ENCODE assay signal across 10 cellular contexts in the genomic region with DNA sequence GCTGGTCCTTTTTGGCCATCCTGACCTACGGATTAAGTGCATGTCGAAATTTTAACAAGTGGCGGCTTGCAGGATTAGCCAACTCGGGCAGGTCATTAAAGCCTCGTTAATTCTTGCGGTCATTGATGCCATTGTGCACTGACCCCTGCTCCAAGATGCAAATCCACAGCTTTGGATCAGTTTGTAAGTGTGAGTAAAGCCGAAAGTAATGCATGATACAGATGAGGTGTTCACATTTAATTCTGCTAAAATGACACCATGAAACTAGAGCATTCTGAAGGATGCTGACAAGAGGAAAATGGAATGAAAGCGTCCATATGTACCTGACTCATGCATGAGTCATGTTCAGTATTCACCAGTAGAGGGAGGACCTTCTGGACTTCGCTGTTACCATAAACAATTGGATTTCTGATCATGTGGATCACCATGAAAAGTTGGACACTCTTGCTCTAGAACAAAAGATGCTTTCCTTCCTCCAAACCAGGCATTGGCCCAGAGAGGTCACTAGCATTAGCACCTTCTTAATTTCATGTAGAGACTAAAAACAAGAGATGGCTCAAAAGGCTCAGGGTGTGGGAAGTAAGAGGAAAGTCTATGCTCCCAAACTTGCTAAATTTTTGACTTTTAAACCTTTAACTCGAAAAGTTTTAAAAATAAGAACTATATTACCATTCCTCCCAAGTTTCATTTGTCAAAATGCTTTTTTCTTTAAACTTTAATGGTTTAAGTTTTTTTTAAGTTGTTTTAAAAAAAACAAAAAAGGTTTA. TPM values are rescaled to one million over a fixed set of nuclear protein-coding genes. Genes with fewer than 3 reads are reported as not detected.
DNase-seq lines count a peak whose midpoint lies in the region; ATAC-seq and TF ChIP-seq lines count a peak whose summit lies in the region.
"Had no signal": no experiment of that assay in that cellular context is flagged by ENCODE, and none has a peak within 500 bp of the region (broad histone marks: within the 10 kb centered on the region; RNA-seq: fewer than 3 reads in every experiment).

No MANE protein-coding gene starts in this region.

- H3K27ac ChIP-seq in tibial nerve: no peak overlapping the region
- H3K27ac ChIP-seq: SJCRH30 had no signal

- no peak overlapping the region for H3K4me3 ChIP-seq in tibial nerve
- H3K4me3 ChIP-seq: SJCRH30 had no signal

- no peaks in the 10 kb centered on the region for H3K36me3 Mint-ChIP-seq in activated T-helper 17 cell treated with anti-CD3 and anti-CD28 coated beads, Interleukin-2, amount 50 U/mL, for 72 hours (ENCODE audit: low read depth)
- H3K36me3 Mint-ChIP-seq: naive B cell had no signal

- H3K9me3 ChIP-seq in tibial nerve: no peaks in the 10 kb centered on the region
- H3K9me3 ChIP-seq: SJCRH30 had no signal

- WGBS in tibial nerve, 2 donors: 64 to 70% methylated on average over 10 of the region's 10 CpGs

- H3K4me1 Mint-ChIP-seq in activated T-helper 17 cell treated with anti-CD3 and anti-CD28 coated beads, Interleukin-2, amount 50 U/mL, for 72 hours: peaks cover 6% of the 10 kb centered on the region

- TF ChIP-seq POLR2A in tibial nerve (IDR thresholded peaks at IDR 0.05): no peak

- H3K36me3 ChIP-seq in tibial nerve: no peaks in the 10 kb centered on the region
- H3K36me3 ChIP-seq: SJCRH30 had no signal

- H3K9me3 Mint-ChIP-seq in activated T-helper 17 cell treated with anti-CD3 and anti-CD28 coated beads, Interleukin-2, amount 50 U/mL, for 72 hours: no peaks in the 10 kb centered on the region
- H3K9me3 Mint-ChIP-seq: naive B cell had no signal

- ATAC-seq in activated T-helper 17 cell treated with anti-CD3 and anti-CD28 coated beads, Interleukin-2, amount 50 U/mL, for 72 hours (replicated peaks): peak; percentile 97
- ATAC-seq in HG03571 (IDR thresholded peaks at IDR 0.05; ENCODE audit: unreplicated experiment): no peak

- peak; percentile 46 for DNase-seq in DMS114 treated with DMSO at 0.1 percent for 48 hours (lab: John Stamatoyannopoulos, UW; ENCODE audit: unreplicated experiment)
- peak; percentile 97 for DNase-seq in HS-5 (ENCODE audit: low read depth)
- peak; percentile 54 for DNase-seq in iPS-NIHi11 (ENCODE audit: low spot score)
- no peak for DNase-seq in tibial nerve (ENCODE audit: low spot score in 2 of 2)
- DNase-seq in activated CD4-positive, alpha-beta T cell treated with anti-CD3 and anti-CD28 coated beads for 4 hours: no peak
- no peak for DNase-seq in OCI-M2 (lab: John Stamatoyannopoulos, UW; ENCODE audit: unreplicated experiment)
- DNase-seq: naive B cell had no signal

- H3K27me3 ChIP-seq in tibial nerve: no peaks in the 10 kb centered on the region

- no peak for TF ChIP-seq EP300 in tibial nerve (IDR thresholded peaks at IDR 0.05)

- H3K4me3 Mint-ChIP-seq in activated T-helper 17 cell treated with anti-CD3 and anti-CD28 coated beads, Interleukin-2, amount 50 U/mL, for 72 hours: no peak overlapping the region
- H3K4me3 Mint-ChIP-seq: naive B cell had no signal

- H3K4me1 ChIP-seq in tibial nerve: no peaks in the 10 kb centered on the region

- H3K27me3 Mint-ChIP-seq in activated T-helper 17 cell treated with anti-CD3 and anti-CD28 coated beads, Interleukin-2, amount 50 U/mL, for 72 hours: peaks cover 22% of the 10 kb centered on the region

- peak overlapping the region; percentile 51 for H3K27ac Mint-ChIP-seq in activated T-helper 17 cell treated with anti-CD3 and anti-CD28 coated beads, Interleukin-2, amount 50 U/mL, for 72 hours
- H3K27ac Mint-ChIP-seq: naive B cell had no signal

- peak in 4 of 5 experiments; percentile 23 to 43 (median 28) for TF ChIP-seq CTCF in tibial nerve (IDR thresholded peaks at IDR 0.05)

RNA-seq across cellular contexts. Expression of a gene that starts 48.0 kb away (rescaled TPM):
- total RNA-seq in activated T-helper 17 cell treated with anti-CD3 and anti-CD28 coated beads, Interleukin-2, amount 50 U/mL, for 72 hours: not detected
- not detected for total RNA-seq in tibial nerve
- total RNA-seq: SJCRH30 had no signal

RNA-seq across cellular contexts. Expression of a gene that starts 54.1 kb away (rescaled TPM):
- not detected for total RNA-seq in activated T-helper 17 cell treated with anti-CD3 and anti-CD28 coated beads, Interleukin-2, amount 50 U/mL, for 72 hours
- not detected for total RNA-seq in tibial nerve

RNA-seq across cellular contexts. Expression of a gene that starts 56.3 kb away (rescaled TPM):
- total RNA-seq in activated T-helper 17 cell treated with anti-CD3 and anti-CD28 coated beads, Interleukin-2, amount 50 U/mL, for 72 hours: not detected
- 1 to 10 TPM in 3 of 4 donors, under 1 TPM in 1; 0.42 to 8.5 (median 2.2) TPM for total RNA-seq in tibial nerve

Comparison
In these comparisons a context has a peak if more than half of its experiments do, and no peak if none do; other contexts are left out.
1. DNase-seq: peak in DMS114 treated with DMSO at 0.1 percent for 48 hours (single experiment), HS-5 (single experiment) and iPS-NIHi11 (single experiment); none in tibial nerve (0 of 2), activated CD4-positive, alpha-beta T cell treated with anti-CD3 and anti-CD28 coated beads for 4 hours (0 of 2) and OCI-M2 (single experiment).